In the genomic region with DNA sequence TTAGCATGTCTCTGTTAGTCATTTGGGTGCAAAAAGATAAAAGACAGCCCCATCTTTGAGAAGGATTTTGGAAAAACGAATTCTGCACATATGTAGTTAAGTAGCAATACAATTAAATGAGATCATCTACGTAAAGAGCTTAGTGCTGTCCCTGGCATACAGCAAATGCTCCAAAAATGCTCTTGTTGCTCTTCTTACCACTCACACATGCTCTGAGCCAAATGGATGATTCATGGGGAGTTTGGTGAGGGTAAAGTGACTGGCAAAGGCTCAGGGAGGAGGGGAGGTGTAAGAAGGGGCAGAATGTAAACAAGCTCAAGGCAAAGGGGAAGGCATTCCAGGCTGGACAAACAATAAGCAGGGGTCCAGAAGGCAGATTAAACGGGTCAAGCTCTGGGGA, we compare ENCODE assay signal across 17 cellular contexts.
DNase-seq lines count a peak whose midpoint lies in the region; FAIRE-seq and TF ChIP-seq lines count a peak whose summit lies in the region.
"Had no signal": no experiment of that assay in that cellular context is flagged by ENCODE, and none has a peak within 500 bp of the region (broad histone marks: within the 10 kb centered on the region; RNA-seq: fewer than 3 reads in every experiment).

No MANE protein-coding gene starts in this region.

- POLR2A ChIA-PET in MCF 10A (lab: Yijun Ruan, JAX): no interaction called here
- POLR2A ChIA-PET in activated CD4-positive, alpha-beta memory T cell treated with anti-CD3 and anti-CD28 coated beads, Interleukin-2, amount 10 ng/mL, durations not matched to agents 7 days and 5 days (lab: Charles Lee): no interaction called here

- H3K9me3 ChIP-seq in keratinocyte (ENCODE audit: control insufficient read depth, low read depth, low read length) (no peaks in the 10 kb centered on the region), right atrium auricular region (no peaks in the 10 kb centered on the region), transverse colon (no peaks in the 10 kb centered on the region)
- H3K9me3 ChIP-seq: BLaER1, prostate gland had no signal

- H3K27me3 ChIP-seq in keratinocyte (ENCODE audit: control insufficient read depth, extremely low read depth, insufficient read depth, low read length): no peaks in the 10 kb centered on the region
- no peaks in the 10 kb centered on the region for H3K27me3 ChIP-seq in right atrium auricular region
- H3K27me3 ChIP-seq in transverse colon: no peaks in the 10 kb centered on the region
- H3K27me3 ChIP-seq: BLaER1 had no signal

- peaks cover 14% of the 10 kb centered on the region for H3K4me1 Mint-ChIP-seq in MCF 10A (ENCODE audit: insufficient read depth, unreplicated experiment)
- H3K4me1 Mint-ChIP-seq in activated CD4-positive, alpha-beta memory T cell treated with anti-CD3 and anti-CD28 coated beads, Interleukin-2, amount 10 ng/mL, durations not matched to agents 7 days and 5 days: no peaks in the 10 kb centered on the region
- H3K4me1 Mint-ChIP-seq: activated B cell treated with CpG ODN at 0.5 μM for 24 hours, H9, memory B cell had no signal

- no TSS peak for BruUV-seq in MCF 10A (replicated peaks; lab: Mats Ljungman, UMichigan)

- no peaks in the 10 kb centered on the region for H3K36me3 Mint-ChIP-seq in MCF 10A (ENCODE audit: insufficient read depth, unreplicated experiment)
- no peaks in the 10 kb centered on the region for H3K36me3 Mint-ChIP-seq in activated CD4-positive, alpha-beta memory T cell treated with anti-CD3 and anti-CD28 coated beads, Interleukin-2, amount 10 ng/mL, durations not matched to agents 7 days and 5 days (ENCODE audit: low read depth)
- H3K36me3 Mint-ChIP-seq: memory B cell had no signal

- H3K4me2 ChIP-seq in keratinocyte (ENCODE audit: control insufficient read depth, extremely low read depth, insufficient read depth, low read depth, low read length): no peak overlapping the region
- H3K4me2 ChIP-seq: BLaER1 had no signal

- DNase-seq in AG08395 (ENCODE audit: low spot score) (peak; percentile 78), M059J (ENCODE audit: low read depth) (peak; percentile 94), MCF 10A (ENCODE audit: unreplicated experiment) (peak; percentile 81), keratinocyte (ENCODE audit: low read depth, low spot score) (no peak), right atrium auricular region (ENCODE audit: low spot score) (no peak), transverse colon (no peak)
- DNase-seq in activated CD4-positive, alpha-beta memory T cell treated with anti-CD3 and anti-CD28 coated beads, Interleukin-2, amount 10 ng/mL, durations not matched to agents 7 days and 5 days: no peak
- no peak for DNase-seq in effector CD8-positive, alpha-beta T cell (lab: John Stamatoyannopoulos, UW)
- DNase-seq: activated B cell treated with CpG ODN at 0.5 μM for 24 hours; activated T-cell treated with anti-CD3 and anti-CD28 coated beads, Interleukin-2, amount 50 U/mL, for 48 hours; central memory CD4-positive, alpha-beta T cell; H9; Karpas-422; Right ventricle myocardium superior had no signal

- no peak overlapping the region for H3K4me3 ChIP-seq in keratinocyte (ENCODE audit: control insufficient read depth in 2 of 3, extremely low read depth in 1 of 3, insufficient read depth in 2 of 3, low read depth in 1 of 3, low read length in 3 of 3)
- H3K4me3 ChIP-seq in right atrium auricular region: no peak overlapping the region
- no peak overlapping the region for H3K4me3 ChIP-seq in transverse colon
- H3K4me3 ChIP-seq: BLaER1, prostate gland had no signal

- H4K20me1 ChIP-seq in keratinocyte (ENCODE audit: control insufficient read depth, extremely low read depth, insufficient read depth, low read length): no peaks in the 10 kb centered on the region
- H4K20me1 ChIP-seq: BLaER1 had no signal

- no peaks in the 10 kb centered on the region for H3K4me1 ChIP-seq in keratinocyte (ENCODE audit: control insufficient read depth, extremely low read depth, insufficient read depth, low read length)
- no peaks in the 10 kb centered on the region for H3K4me1 ChIP-seq in right atrium auricular region
- H3K4me1 ChIP-seq in transverse colon: peaks cover 0 to 9% (median 4%) of the 10 kb centered on the region in 4 donors
- H3K4me1 ChIP-seq: BLaER1, prostate gland had no signal

- no peak for TF ChIP-seq EP300 in transverse colon (IDR thresholded peaks at IDR 0.05; ENCODE audit: low read depth)

- H3K79me2 ChIP-seq in keratinocyte (ENCODE audit: control insufficient read depth, insufficient read depth, low read length): no peaks in the 10 kb centered on the region

- CTCF ChIA-PET in MCF 10A (lab: Yijun Ruan, JAX): interaction anchor here (0.6 to 1.3 kb wide), 2 partner anchors 10 to 12 kb away, joined by 3 read pairs; no protein-coding TSS in a partner anchor
- CTCF ChIA-PET in activated CD4-positive, alpha-beta memory T cell treated with anti-CD3 and anti-CD28 coated beads, Interleukin-2, amount 10 ng/mL, durations not matched to agents 7 days and 5 days (lab: Charles Lee): no interaction called here

- dilution Hi-C loops in keratinocyte (cut with MboI; ENCODE audit: extremely low pct_ligation_motif_present, low sequenced_read_pairs): no loop called here

- H3K9ac ChIP-seq in keratinocyte (ENCODE audit: control insufficient read depth, extremely low read depth, insufficient read depth, low read length): no peak overlapping the region
- H3K9ac ChIP-seq: BLaER1 had no signal

- no peak overlapping the region for H3K4me3 Mint-ChIP-seq in MCF 10A (ENCODE audit: unreplicated experiment)
- H3K4me3 Mint-ChIP-seq in activated CD4-positive, alpha-beta memory T cell treated with anti-CD3 and anti-CD28 coated beads, Interleukin-2, amount 10 ng/mL, durations not matched to agents 7 days and 5 days: no peak overlapping the region
- H3K4me3 Mint-ChIP-seq: activated B cell treated with CpG ODN at 0.5 μM for 24 hours, H9, memory B cell had no signal

- 44 to 54% methylated on average over 3 of the region's 3 CpGs for WGBS in transverse colon (ENCODE audit: low coverage in 1 of 2), 2 donors

- H3K27ac Mint-ChIP-seq in MCF 10A (ENCODE audit: low read depth, unreplicated experiment): peak overlapping the region; percentile 19
- H3K27ac Mint-ChIP-seq in activated CD4-positive, alpha-beta memory T cell treated with anti-CD3 and anti-CD28 coated beads, Interleukin-2, amount 10 ng/mL, durations not matched to agents 7 days and 5 days: no peak overlapping the region
- H3K27ac Mint-ChIP-seq: activated B cell treated with CpG ODN at 0.5 μM for 24 hours, H9, memory B cell had no signal

- H3K27ac ChIP-seq in keratinocyte (ENCODE audit: control insufficient read depth, insufficient read depth, low read length): no peak overlapping the region
- H3K27ac ChIP-seq in right atrium auricular region: no peak overlapping the region
- no peak overlapping the region for H3K27ac ChIP-seq in transverse colon
- H3K27ac ChIP-seq: BLaER1, prostate gland had no signal

- H2AFZ ChIP-seq in keratinocyte (ENCODE audit: control insufficient read depth, low read length): no peak overlapping the region

- in situ Hi-C loops in transverse colon (cut with MboI; ENCODE audit: low pct_ligation_motif_present in 1 of 4, low pct_unique_long_range_greater_than_20kb in 1 of 4, low sequenced_read_pairs in 3 of 4): no loop called here

- intact Hi-C loops in MCF 10A (cut with micrococcal nuclease): no loop called here
- intact Hi-C loops in transverse colon (cut with DNase I; ENCODE audit: low total_unique reads): no loop called here

- H3K9me3 Mint-ChIP-seq in MCF 10A (ENCODE audit: unreplicated experiment): peaks cover 6% of the 10 kb centered on the region
- H3K9me3 Mint-ChIP-seq in activated CD4-positive, alpha-beta memory T cell treated with anti-CD3 and anti-CD28 coated beads, Interleukin-2, amount 10 ng/mL, durations not matched to agents 7 days and 5 days: no peaks in the 10 kb centered on the region
- H3K9me3 Mint-ChIP-seq: activated B cell treated with CpG ODN at 0.5 μM for 24 hours, H9 had no signal

- H3K9me1 ChIP-seq in keratinocyte (ENCODE audit: control insufficient read depth, extremely low read depth, insufficient read depth, low read length): no peaks in the 10 kb centered on the region

- TF ChIP-seq POLR2A in transverse colon (IDR thresholded peaks at IDR 0.05): no peak

- TF ChIP-seq CTCF in MCF 10A (IDR thresholded peaks at IDR 0.05; ENCODE audit: unreplicated experiment): no peak
- TF ChIP-seq CTCF in keratinocyte (optimal IDR thresholded peaks at IDR 0.05 in 1 of 3, IDR thresholded peaks at IDR 0.05 in 1 of 3, conservative IDR thresholded peaks at IDR 0.05 in 1 of 3; ENCODE audit: extremely low read depth in 1 of 3, insufficient read depth in 2 of 3, low read length in 3 of 3): no peak
- no peak for TF ChIP-seq CTCF in right atrium auricular region (IDR thresholded peaks at IDR 0.05)
- TF ChIP-seq CTCF in transverse colon (IDR thresholded peaks at IDR 0.05): no peak

- no peaks in the 10 kb centered on the region for H3K27me3 Mint-ChIP-seq in MCF 10A (ENCODE audit: insufficient read depth, unreplicated experiment)
- H3K27me3 Mint-ChIP-seq in activated CD4-positive, alpha-beta memory T cell treated with anti-CD3 and anti-CD28 coated beads, Interleukin-2, amount 10 ng/mL, durations not matched to agents 7 days and 5 days: no peaks in the 10 kb centered on the region

- H3K36me3 ChIP-seq in keratinocyte (ENCODE audit: control insufficient read depth in 2 of 2, extremely low read depth in 1 of 2, insufficient read depth in 2 of 2, low read length in 2 of 2): no peaks in the 10 kb centered on the region
- H3K36me3 ChIP-seq in right atrium auricular region: no peaks in the 10 kb centered on the region
- H3K36me3 ChIP-seq in transverse colon: no peaks in the 10 kb centered on the region
- H3K36me3 ChIP-seq: BLaER1, prostate gland had no signal

- peak; percentile 85 for FAIRE-seq in keratinocyte (lab: Jason Lieb, UNC)

Comparison
In these comparisons a context has a peak if more than half of its experiments do, and no peak if none do; other contexts are left out.
1. DNase-seq: peak in AG08395 (single experiment), M059J (single experiment) and MCF 10A (single experiment); none in keratinocyte (single experiment), activated CD4-positive, alpha-beta memory T cell treated with anti-CD3 and anti-CD28 coated beads, Interleukin-2, amount 10 ng/mL, durations not matched to agents 7 days and 5 days (single experiment), right atrium auricular region (single experiment), transverse colon (single experiment) and effector CD8-positive, alpha-beta T cell (single experiment).